In genomic region chr15:72227720-72228119, GRCh38 we compare ENCODE assay signal across 8 cellular contexts. TPM values are rescaled to one million over a fixed set of nuclear protein-coding genes. Genes with fewer than 3 reads are reported as not detected.
DNase-seq lines count a peak whose midpoint lies in the region; ATAC-seq and TF ChIP-seq lines count a peak whose summit lies in the region.

No MANE protein-coding gene starts in this region.

- H3K27me3 Mint-ChIP-seq in IgD-negative memory B cell: no peaks in the 10 kb centered on the region
- H3K27me3 Mint-ChIP-seq in activated T-helper 2 cell treated with anti-CD3 and anti-CD28 coated beads, Interferon-gamma antibody, Interleukin-2, Interleukin-4, amounts not matched to agents 10 μg/mL and 5 μg/mL and 100 μg/mL, durations not matched to agents 14 hours and 24 hours and 36 hours (ENCODE audit: low read depth): no peaks in the 10 kb centered on the region

- no peaks in the 10 kb centered on the region for H3K9me3 Mint-ChIP-seq in IgD-negative memory B cell
- no peaks in the 10 kb centered on the region for H3K9me3 Mint-ChIP-seq in activated T-helper 2 cell treated with anti-CD3 and anti-CD28 coated beads, Interferon-gamma antibody, Interleukin-2, Interleukin-4, amounts not matched to agents 10 μg/mL and 5 μg/mL and 100 μg/mL, durations not matched to agents 14 hours and 24 hours and 36 hours

- intact Hi-C loops in activated T-helper 2 cell treated with anti-CD3 and anti-CD28 coated beads, Interferon-gamma antibody, Interleukin-2, Interleukin-4, amounts not matched to agents 10 μg/mL and 5 μg/mL and 100 μg/mL, durations not matched to agents 14 hours and 24 hours and 36 hours (cut with micrococcal nuclease): loop anchor here (1.0 to 10.0 kb wide), 7 partner anchors 10 to 917 kb away; partner anchors contain the start of genes ADPGK, HEXA, MYO9A and PARP6
- intact Hi-C loops in left lung (cut with DNase I) (no loop called here), sciatic nerve (cut with DNase I) (no loop called here)

- TF ChIP-seq CTCF in AG04450 (IDR thresholded peaks at IDR 0.05; ENCODE audit: low read depth, low read length): no peak
- TF ChIP-seq CTCF in left lung (IDR thresholded peaks at IDR 0.05): no peak

- H3K4me3 Mint-ChIP-seq in IgD-negative memory B cell: peak overlapping the region; percentile 82 to 99 (median 94)
- peak overlapping the region; percentile 99 for H3K4me3 Mint-ChIP-seq in activated T-helper 2 cell treated with anti-CD3 and anti-CD28 coated beads, Interferon-gamma antibody, Interleukin-2, Interleukin-4, amounts not matched to agents 10 μg/mL and 5 μg/mL and 100 μg/mL, durations not matched to agents 14 hours and 24 hours and 36 hours (ENCODE audit: low read depth)

- H3K27ac ChIP-seq in AG04450 (ENCODE audit: low read depth, low read length): peak overlapping the region; percentile 93
- H3K27ac ChIP-seq in left lung: peak overlapping the region; percentile 98 to 99

- H3K36me3 ChIP-seq in left lung: peaks cover 0 to 20% of the 10 kb centered on the region in 2 donors

- no peaks in the 10 kb centered on the region for H3K27me3 ChIP-seq in AG04450 (ENCODE audit: control insufficient read depth, insufficient read depth, low read length)
- H3K27me3 ChIP-seq in left lung: no peaks in the 10 kb centered on the region

- peaks cover 35 to 77% of the 10 kb centered on the region in 2 donors for H3K4me1 ChIP-seq in left lung

- peaks cover 41 to 48% (median 48%) of the 10 kb centered on the region in 3 donors for H3K4me1 Mint-ChIP-seq in IgD-negative memory B cell
- H3K4me1 Mint-ChIP-seq in activated T-helper 2 cell treated with anti-CD3 and anti-CD28 coated beads, Interferon-gamma antibody, Interleukin-2, Interleukin-4, amounts not matched to agents 10 μg/mL and 5 μg/mL and 100 μg/mL, durations not matched to agents 14 hours and 24 hours and 36 hours (ENCODE audit: low read depth): peaks cover 44% of the 10 kb centered on the region

- peak overlapping the region; percentile 96 for H3K4me3 ChIP-seq in AG04450 (ENCODE audit: low read depth, low read length)
- peak overlapping the region in 1 of 2 donors; percentile 99 for H3K4me3 ChIP-seq in left lung

- H3K9me3 ChIP-seq in AG04450 (ENCODE audit: control insufficient read depth, insufficient read depth, low read length) (no peaks in the 10 kb centered on the region; the same call in 1 of the 2 replicates), left lung (no peaks in the 10 kb centered on the region)

- no peak for ATAC-seq in left lung
- no peak for ATAC-seq in sciatic nerve
- ATAC-seq in GM19328 (IDR thresholded peaks at IDR 0.05; ENCODE audit: unreplicated experiment): no peak

- DNase-seq in AG04450 (ENCODE audit: low read depth, low spot score): no peak
- no peak for DNase-seq in activated T-helper 2 cell treated with anti-CD3 and anti-CD28 coated beads, Interferon-gamma antibody, Interleukin-2, Interleukin-4, amounts not matched to agents 10 μg/mL and 5 μg/mL and 100 μg/mL, durations not matched to agents 14 hours and 24 hours and 36 hours (ENCODE audit: low spot score)
- no peak for DNase-seq in left lung
- DNase-seq in sciatic nerve (ENCODE audit: low spot score): no peak
- DNase-seq in stimulated activated naive CD4-positive, alpha-beta T cell (lab: John Stamatoyannopoulos, UW): no peak
- DNase-seq in NCI-H82 treated with DMSO at 0.1 percent for 48 hours (lab: John Stamatoyannopoulos, UW; ENCODE audit: unreplicated experiment): no peak

- peak overlapping the region; percentile 81 to 98 (median 92) for H3K27ac Mint-ChIP-seq in IgD-negative memory B cell
- H3K27ac Mint-ChIP-seq in activated T-helper 2 cell treated with anti-CD3 and anti-CD28 coated beads, Interferon-gamma antibody, Interleukin-2, Interleukin-4, amounts not matched to agents 10 μg/mL and 5 μg/mL and 100 μg/mL, durations not matched to agents 14 hours and 24 hours and 36 hours: peak overlapping the region; percentile 98

- H3K36me3 Mint-ChIP-seq in IgD-negative memory B cell: no peaks in the 10 kb centered on the region
- peaks cover 68% of the 10 kb centered on the region for H3K36me3 Mint-ChIP-seq in activated T-helper 2 cell treated with anti-CD3 and anti-CD28 coated beads, Interferon-gamma antibody, Interleukin-2, Interleukin-4, amounts not matched to agents 10 μg/mL and 5 μg/mL and 100 μg/mL, durations not matched to agents 14 hours and 24 hours and 36 hours (ENCODE audit: low read depth)

- CTCF ChIA-PET in AG04450 (lab: Charles Lee): interaction anchor here (0.7 to 1.9 kb wide), 3 partner anchors 28 to 245 kb away, joined by 3 to 13 read pairs (median 5); no protein-coding TSS in a partner anchor

- POLR2A ChIA-PET in AG04450 (lab: Yijun Ruan, JAX): interaction anchor here (1.0 to 2.3 kb wide), 5 partner anchors 10 to 111 kb away, joined by 3 to 13 read pairs (median 6); no protein-coding TSS in a partner anchor

RNA-seq across cellular contexts. Expression of gene PKM, which starts 3.3 kb away (rescaled TPM):
- polyA plus RNA-seq in AG04450 (2011; rRNA removed) (1,954 and 2,130 TPM in 2 replicates), IgD-negative memory B cell (360 TPM)
- 1,898 and 2,543 TPM in 2 replicates for polyA minus RNA-seq in AG04450 (2011; rRNA and poly(A)+ RNA removed)
- total RNA-seq in activated T-helper 2 cell treated with anti-CD3 and anti-CD28 coated beads, Interferon-gamma antibody, Interleukin-2, Interleukin-4, amounts not matched to agents 10 μg/mL and 5 μg/mL and 100 μg/mL, durations not matched to agents 14 hours and 24 hours and 36 hours: 2,347 and 2,391 TPM in 2 replicates
- total RNA-seq in left lung (100 to 1,000 TPM; 596 to 991 TPM), sciatic nerve (385 TPM)

RNA-seq across cellular contexts. Expression of gene GRAMD2A, which starts 30.1 kb away (rescaled TPM):
- polyA plus RNA-seq in AG04450 (2011; rRNA removed) (0.30 and 0.32 TPM in 2 replicates), IgD-negative memory B cell (not detected)
- polyA minus RNA-seq in AG04450 (2011; rRNA and poly(A)+ RNA removed): not detected in 2 replicates
- total RNA-seq in activated T-helper 2 cell treated with anti-CD3 and anti-CD28 coated beads, Interferon-gamma antibody, Interleukin-2, Interleukin-4, amounts not matched to agents 10 μg/mL and 5 μg/mL and 100 μg/mL, durations not matched to agents 14 hours and 24 hours and 36 hours: not detected in 2 replicates
- total RNA-seq in left lung (10 to 100 TPM; 20.7 to 36.1 TPM), sciatic nerve (6.7 TPM)

RNA-seq across cellular contexts. Expression of gene PARP6, which starts 44.6 kb away (rescaled TPM):
- polyA plus RNA-seq in AG04450 (2011; rRNA removed) (56.1 and 57.8 TPM in 2 replicates), IgD-negative memory B cell (34.4 TPM)
- 34.9 and 37.1 TPM in 2 replicates for polyA minus RNA-seq in AG04450 (2011; rRNA and poly(A)+ RNA removed)
- total RNA-seq in activated T-helper 2 cell treated with anti-CD3 and anti-CD28 coated beads, Interferon-gamma antibody, Interleukin-2, Interleukin-4, amounts not matched to agents 10 μg/mL and 5 μg/mL and 100 μg/mL, durations not matched to agents 14 hours and 24 hours and 36 hours: 65.4 and 73.1 TPM in 2 replicates
- total RNA-seq in left lung (10 to 100 TPM; 60.5 to 64.5 TPM), sciatic nerve (113 TPM)
